Comparison of ENCODE assay signal across 11 cellular contexts in the genomic region with DNA sequence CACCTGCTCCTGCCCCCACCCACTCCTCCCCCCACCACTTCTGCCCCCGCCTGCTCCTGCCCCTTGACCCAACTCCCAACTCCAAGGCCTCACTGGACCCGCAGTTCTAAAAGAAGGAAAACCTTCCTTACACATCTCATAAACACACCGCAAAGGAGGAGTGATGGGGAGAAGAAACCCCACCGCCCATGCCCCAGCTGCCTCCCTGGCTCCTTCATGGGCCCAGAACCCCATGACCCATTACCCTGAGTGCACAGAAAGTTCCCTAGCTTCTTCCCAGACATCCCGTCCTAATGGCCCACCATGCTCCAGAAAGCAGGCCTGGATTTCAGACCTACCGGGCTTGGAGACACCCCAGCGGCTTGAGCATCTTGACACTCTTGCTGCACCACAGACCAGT. TPM values are rescaled to one million over a fixed set of nuclear protein-coding genes. Genes with fewer than 3 reads are reported as not detected.
"Had no signal": no experiment of that assay in that cellular context is flagged by ENCODE, and none has a peak within 500 bp of the region (broad histone marks: within the 10 kb centered on the region; RNA-seq: fewer than 3 reads in every experiment).

No MANE protein-coding gene starts in this region.

- H3K4me3 Mint-ChIP-seq: HFFc6 had no signal

- H3K27ac ChIP-seq: GM23248 had no signal

- ATAC-seq: HCT116, K562 had no signal

- H3K9me3 Mint-ChIP-seq: HFFc6 had no signal

- H3K9me3 ChIP-seq: HAP-1 had no signal

- H3K27ac Mint-ChIP-seq: HFFc6 had no signal

- H3K4me3 ChIP-seq: GM23248, HAP-1, K562 had no signal

- DNase-seq: GOT3, H7, HFFc6, IMR-90, KG1 had no signal

- H3K36me3 ChIP-seq: HAP-1 had no signal

- H3K4me1 ChIP-seq: HAP-1 had no signal

RNA-seq across cellular contexts. Expression of gene DIPK1C, which starts 21.2 kb away (rescaled TPM):
- total RNA-seq: GM23248, H4, H7, HFFc6, HT-29, IMR-90 had no signal
- polyA plus RNA-seq: GM23248, IMR-90 had no signal

RNA-seq across cellular contexts. Expression of gene CNDP1, which starts 56.0 kb away (rescaled TPM):
- total RNA-seq: GM23248, H4, H7, HFFc6, HT-29, IMR-90, K562 had no signal
- polyA plus RNA-seq: GM23248, IMR-90, K562 had no signal
